ENCODE assay signal across 11 cellular contexts in genomic region chr6:113968472-113968871, GRCh38. TPM values are rescaled to one million over a fixed set of nuclear protein-coding genes. Genes with fewer than 3 reads are reported as not detected.
A peak's percentile ranks its signal among the peaks of the same experiment; 100 is the strongest.
DNase-seq lines count a peak whose midpoint lies in the region; ATAC-seq and TF ChIP-seq lines count a peak whose summit lies in the region.
"Had no signal": no experiment of that assay in that cellular context is flagged by ENCODE, and none has a peak within 500 bp of the region (broad histone marks: within the 10 kb centered on the region; RNA-seq: fewer than 3 reads in every experiment).

No MANE protein-coding gene starts in this region.

- H3K36me3 Mint-ChIP-seq in CD8-positive, alpha-beta T cell, result peaks cover 15% of the 10 kb centered on the region
- no peaks in the 10 kb centered on the region for H3K36me3 Mint-ChIP-seq in chondrocyte (ENCODE audit: low read depth)
- no peaks in the 10 kb centered on the region for H3K36me3 Mint-ChIP-seq in natural killer cell treated with Interleukin-12 subunit alpha and Interleukin-12 subunit beta and Interleukin-15 and Interleukin-18, amount 100 ng/mL, for 72 hours

- no peaks in the 10 kb centered on the region for H3K36me3 ChIP-seq in CD8-positive, alpha-beta T cell (ENCODE audit: insufficient read depth, low read length)
- H3K36me3 ChIP-seq in Loucy (ENCODE audit: insufficient read depth, low read length) (no peaks in the 10 kb centered on the region), heart left ventricle (no peaks in the 10 kb centered on the region)
- H3K36me3 ChIP-seq: upper lobe of left lung had no signal

- no peaks in the 10 kb centered on the region for H3K27me3 Mint-ChIP-seq in CD8-positive, alpha-beta T cell (ENCODE audit: low read depth)
- no peaks in the 10 kb centered on the region for H3K27me3 Mint-ChIP-seq in chondrocyte (ENCODE audit: low read depth)
- no peaks in the 10 kb centered on the region for H3K27me3 Mint-ChIP-seq in natural killer cell treated with Interleukin-12 subunit alpha and Interleukin-12 subunit beta and Interleukin-15 and Interleukin-18, amount 100 ng/mL, for 72 hours

- no peaks in the 10 kb centered on the region for H3K9me3 ChIP-seq in CD8-positive, alpha-beta T cell (ENCODE audit: low read length)
- no peaks in the 10 kb centered on the region for H3K9me3 ChIP-seq in Loucy (ENCODE audit: insufficient read depth, low read depth, low read length)
- H3K9me3 ChIP-seq in heart left ventricle, result no peaks in the 10 kb centered on the region
- H3K9me3 ChIP-seq: upper lobe of left lung had no signal

- intact Hi-C loops in CD8-positive, alpha-beta T cell (cut with DNase I, micrococcal nuclease), result no loop called here
- intact Hi-C loops in head of caudate nucleus (cut with DNase I) (no loop called here), heart left ventricle (cut with DNase I) (no loop called here)

- peak overlapping the region; percentile 95 for H3K4me3 Mint-ChIP-seq in CD8-positive, alpha-beta T cell
- H3K4me3 Mint-ChIP-seq in chondrocyte (ENCODE audit: unreplicated experiment), result peak overlapping the region; percentile 99
- peak overlapping the region; percentile 90 for H3K4me3 Mint-ChIP-seq in natural killer cell treated with Interleukin-12 subunit alpha and Interleukin-12 subunit beta and Interleukin-15 and Interleukin-18, amount 100 ng/mL, for 72 hours

- H3K4me2 ChIP-seq in Loucy (ENCODE audit: low read depth, low read length, poor library complexity, severe bottlenecking), result peak overlapping the region; percentile 94

- H3K27me3 ChIP-seq in CD8-positive, alpha-beta T cell (ENCODE audit: insufficient read depth, low read length), result no peaks in the 10 kb centered on the region
- H3K27me3 ChIP-seq in Loucy (ENCODE audit: insufficient read depth, low read length, poor library complexity, severe bottlenecking) (peaks cover 3% of the 10 kb centered on the region), heart left ventricle (no peaks in the 10 kb centered on the region)
- H3K27me3 ChIP-seq: upper lobe of left lung had no signal

- H3K4me3 ChIP-seq in CD8-positive, alpha-beta T cell (ENCODE audit: low read depth, low read length), result no peak overlapping the region
- H3K4me3 ChIP-seq in Loucy (ENCODE audit: low read length, poor library complexity, severe bottlenecking) (peak overlapping the region; percentile 98), heart left ventricle (peak overlapping the region in 4 of 12 donors; percentile 87 to 100 (median 94))

- no peaks in the 10 kb centered on the region for H3F3A ChIP-seq in Loucy (ENCODE audit: low read depth)

- no peak for TF ChIP-seq CTCF in CD8-positive, alpha-beta T cell (IDR thresholded peaks at IDR 0.05)
- no peak for TF ChIP-seq CTCF in Loucy (conservative IDR thresholded peaks at IDR 0.05; ENCODE audit: low read length)
- no peak for TF ChIP-seq CTCF in chondrocyte (IDR thresholded peaks at IDR 0.05)
- TF ChIP-seq CTCF in heart left ventricle (IDR thresholded peaks at IDR 0.05), result no peak

- H2AFZ ChIP-seq in Loucy (ENCODE audit: low read length), result no peak overlapping the region

- no peaks in the 10 kb centered on the region for H3K9me2 ChIP-seq in Loucy (replicated peaks; ENCODE audit: low read depth, low read length)

- WGBS in heart left ventricle, 4 donors, result 35 to 44% (median 38%) methylated on average over 6 of the region's 6 CpGs

- CTCF ChIA-PET in CD8-positive, alpha-beta T cell (lab: Charles Lee), result no interaction called here

- peak overlapping the region; percentile 90 for H3K9ac ChIP-seq in Loucy (ENCODE audit: low read depth, low read length, poor library complexity, severe bottlenecking)

- POLR2A ChIA-PET in CD8-positive, alpha-beta T cell (lab: Charles Lee), result interaction anchor here (1.1 kb wide), 2 partner anchors 12 to 31 kb away, joined by 3 read pairs; no protein-coding TSS in a partner anchor

- no peak for DNase-seq in CD8-positive, alpha-beta T cell
- no peak for DNase-seq in chondrocyte (ENCODE audit: low spot score)
- DNase-seq in natural killer cell treated with Interleukin-12 subunit alpha and Interleukin-12 subunit beta and Interleukin-15 and Interleukin-18, amount 100 ng/mL, for 72 hours (ENCODE audit: low spot score), result no peak
- no peak for DNase-seq in head of caudate nucleus
- DNase-seq in 8988T, result no peak
- no peak for DNase-seq in CD1c-positive myeloid dendritic cell (ENCODE audit: extremely low spot score)
- DNase-seq in heart left ventricle, result no peak
- DNase-seq: activated naive CD4-positive, alpha-beta T cell; small intestine; upper lobe of left lung had no signal

- H3K4me1 ChIP-seq in CD8-positive, alpha-beta T cell (ENCODE audit: insufficient read depth, low read length), result peaks cover 35% of the 10 kb centered on the region
- H3K4me1 ChIP-seq in Loucy (ENCODE audit: insufficient read depth, low read length, poor library complexity, severe bottlenecking) (peaks cover 51% of the 10 kb centered on the region), heart left ventricle (peaks cover 3 to 59% (median 27%) of the 10 kb centered on the region in 12 donors)

- peaks cover 65% of the 10 kb centered on the region for H3K4me1 Mint-ChIP-seq in CD8-positive, alpha-beta T cell (ENCODE audit: low read depth)
- peaks cover 54% of the 10 kb centered on the region for H3K4me1 Mint-ChIP-seq in chondrocyte (ENCODE audit: low read depth)
- peaks cover 29 to 46% of the 10 kb centered on the region in 2 donors for H3K4me1 Mint-ChIP-seq in natural killer cell treated with Interleukin-12 subunit alpha and Interleukin-12 subunit beta and Interleukin-15 and Interleukin-18, amount 100 ng/mL, for 72 hours (ENCODE audit: low read depth in 2 of 2)

- no peak for ATAC-seq in CD8-positive, alpha-beta T cell
- no peak for ATAC-seq in natural killer cell treated with Interleukin-12 subunit alpha and Interleukin-12 subunit beta and Interleukin-15 and Interleukin-18, amount 100 ng/mL, for 72 hours
- ATAC-seq in heart left ventricle, result no peak

- TF ChIP-seq POLR2A in heart left ventricle (IDR thresholded peaks at IDR 0.05), result no peak

- H3K9me3 Mint-ChIP-seq in CD8-positive, alpha-beta T cell, result no peaks in the 10 kb centered on the region
- no peaks in the 10 kb centered on the region for H3K9me3 Mint-ChIP-seq in chondrocyte (ENCODE audit: low read depth)
- no peaks in the 10 kb centered on the region for H3K9me3 Mint-ChIP-seq in natural killer cell treated with Interleukin-12 subunit alpha and Interleukin-12 subunit beta and Interleukin-15 and Interleukin-18, amount 100 ng/mL, for 72 hours

- H3K79me2 ChIP-seq in Loucy (ENCODE audit: insufficient read depth, low read length), result peaks cover 82% of the 10 kb centered on the region

- H3K27ac ChIP-seq in CD8-positive, alpha-beta T cell (ENCODE audit: low read depth, low read length), result no peak overlapping the region
- H3K27ac ChIP-seq in heart left ventricle, result no peak overlapping the region
- H3K27ac ChIP-seq: upper lobe of left lung had no signal

- H3K27ac Mint-ChIP-seq in CD8-positive, alpha-beta T cell, result no peak overlapping the region
- peak overlapping the region; percentile 96 for H3K27ac Mint-ChIP-seq in chondrocyte (ENCODE audit: unreplicated experiment)
- peak overlapping the region in 1 of 2 donors; percentile 16 for H3K27ac Mint-ChIP-seq in natural killer cell treated with Interleukin-12 subunit alpha and Interleukin-12 subunit beta and Interleukin-15 and Interleukin-18, amount 100 ng/mL, for 72 hours

- peaks cover 69% of the 10 kb centered on the region for H4K20me1 ChIP-seq in Loucy (ENCODE audit: insufficient read depth, low read length, poor library complexity, severe bottlenecking)

RNA-seq across cellular contexts. Expression of gene HDAC2, which starts 2.5 kb away (rescaled TPM):
- 10 to 100 TPM; 34.6 to 35.0 TPM for total RNA-seq in CD8-positive, alpha-beta T cell
- 104 to 116 TPM (median 104 TPM) in 3 replicates for total RNA-seq in chondrocyte
- total RNA-seq in natural killer cell treated with Interleukin-12 subunit alpha and Interleukin-12 subunit beta and Interleukin-15 and Interleukin-18, amount 100 ng/mL, for 72 hours, result 10 to 100 TPM; 60.8 to 72.2 TPM
- total RNA-seq in heart left ventricle, result 10 to 100 TPM; 18.3 to 59.6 (median 48.0) TPM
- 10 to 100 TPM; 26.9 to 64.7 TPM for polyA plus RNA-seq in heart left ventricle
